Comparison of ENCODE assay signal across 30 cellular contexts in genomic region chr12:16593546-16593945, GRCh38. TPM values are rescaled to one million over a fixed set of nuclear protein-coding genes. Genes with fewer than 3 reads are reported as not detected.
"Had no signal": no experiment of that assay in that cellular context is flagged by ENCODE, and none has a peak within 500 bp of the region (broad histone marks: within the 10 kb centered on the region; RNA-seq: fewer than 3 reads in every experiment).

No MANE protein-coding gene starts in this region.

- DNase-seq: activated B cell treated with CpG ODN at 0.5 μM for 24 hours; activated CD4-positive, alpha-beta memory T cell treated with anti-CD3 and anti-CD28 coated beads for 36 hours; activated CD4-positive, alpha-beta T cell treated with anti-CD3 and anti-CD28 coated beads for 4 hours; activated CD4-positive, alpha-beta T cell treated with anti-CD3 and anti-CD28 coated beads, Interleukin-2, amount 50 U/mL, for 1 hour; activated CD4-positive, CD25-positive, alpha-beta regulatory T cell treated with anti-CD3 and anti-CD28 coated beads, Interleukin-2, amount 50 U/mL, for 72 hours; activated CD8-positive, alpha-beta memory T cell treated with anti-CD3 and anti-CD28 coated beads, Interleukin-2, amount 50 U/mL, for 4 hours; activated effector memory CD4-positive, alpha-beta T cell treated with Interleukin-2 at 50 U/mL for 16 hours; activated naive CD4-positive, alpha-beta T cell treated with anti-CD3 and anti-CD28 coated beads, Interleukin-2, amount 50 U/mL, for 16 hours; activated naive CD8-positive, alpha-beta T cell treated with anti-CD3 and anti-CD28 coated beads for 36 hours; activated T-cell treated with anti-CD3 and anti-CD28 coated beads, Interleukin-2, amount 50 U/mL, for 48 hours; amniotic stem cell; NCI-H1092 treated with DMSO at 0.1 percent for 48 hours; NCI-H187; NCI-H2171 treated with DMSO at 0.1 percent for 48 hours; NCI-H2227 treated with DMSO at 0.1 percent for 48 hours; NCI-H524 treated with DMSO at 0.1 percent for 48 hours; PC-9; SIG-M5; T-helper 1 cell; T-helper 2 cell; T-helper 9 cell had no signal

- H3K9me3 ChIP-seq: ascending aorta had no signal

- H3K27me3 ChIP-seq: ascending aorta had no signal

- H3K4me3 ChIP-seq: ascending aorta, PC-9 had no signal

- ATAC-seq: Right ventricle myocardium inferior, SK-N-SH treated with all-trans-retinoic acid at 6 μM for 48 hours had no signal

- FAIRE-seq: RCC 7860 had no signal

- H3K4me1 ChIP-seq: ascending aorta had no signal

- H3K36me3 ChIP-seq: ascending aorta had no signal

- H3K27ac ChIP-seq: ascending aorta, KMS-11, PC-9, RWPE1, VCaP had no signal

RNA-seq across cellular contexts. Expression of gene LMO3, which starts 12.4 kb away (rescaled TPM):
- total RNA-seq: activated B cell treated with CpG ODN at 0.5 μM for 24 hours; activated CD4-positive, alpha-beta memory T cell treated with anti-CD3 and anti-CD28 coated beads for 36 hours; activated naive CD8-positive, alpha-beta T cell treated with anti-CD3 and anti-CD28 coated beads for 36 hours; NCI-H460; PC-9; SK-MEL-5 had no signal
